ENCODE assay signal across 26 cellular contexts in the genomic region with DNA sequence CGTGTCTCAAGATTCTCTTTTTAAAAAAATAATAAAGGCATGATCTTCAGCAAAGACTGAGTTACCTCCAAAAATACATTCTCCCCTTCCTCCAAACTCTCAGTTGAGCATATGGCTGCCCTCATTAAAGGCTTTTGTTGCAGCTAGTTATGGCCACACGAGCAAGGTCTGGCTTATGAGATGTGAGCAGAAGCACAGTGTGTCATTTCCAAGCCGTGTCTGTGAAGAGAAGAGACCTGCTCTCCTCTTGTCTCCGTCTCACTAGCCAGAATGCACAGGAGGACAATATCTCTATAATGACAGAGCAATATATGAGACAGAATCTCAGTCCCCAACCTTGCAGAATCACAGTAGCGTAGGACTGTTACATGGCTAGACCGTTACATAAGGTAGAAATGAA.
"Had no signal": no experiment of that assay in that cellular context is flagged by ENCODE, and none has a peak within 500 bp of the region (broad histone marks: within the 10 kb centered on the region; RNA-seq: fewer than 3 reads in every experiment).

No MANE protein-coding gene starts in this region.

- ATAC-seq: activated CD8-positive, alpha-beta memory T cell treated with anti-CD3 and anti-CD28 coated beads, Interleukin-2, amount 10 ng/mL, durations not matched to agents 7 days and 5 days; activated CD8-positive, alpha-beta T cell treated with anti-CD3 and anti-CD28 coated beads, Interleukin-2, amount 10 ng/mL, durations not matched to agents 7 days and 5 days; activated naive CD4-positive, alpha-beta T cell treated with anti-CD3 and anti-CD28 coated beads, Interleukin-2, amount 50 U/mL, for 72 hours; activated T-cell treated with anti-CD3 and anti-CD28 coated beads, Interleukin-2, amount 50 U/mL, for 72 hours; body of pancreas; heart right ventricle; naive thymus-derived CD8-positive, alpha-beta T cell; psoas muscle; stimulated activated naive B cell treated with anti-CD40 and anti-IgM and Interleukin-4, amounts not matched to agents 10 μg/mL and 1 μg/mL and 100 μg/mL, for 72 hours had no signal

- H3K27me3 Mint-ChIP-seq: activated B cell treated with CpG ODN at 0.5 μM for 24 hours; activated CD8-positive, alpha-beta memory T cell treated with anti-CD3 and anti-CD28 coated beads, Interleukin-2, amount 10 ng/mL, durations not matched to agents 7 days and 5 days; stimulated activated naive B cell treated with anti-CD40 and anti-IgM and Interleukin-4, amounts not matched to agents 10 μg/mL and 1 μg/mL and 100 μg/mL, for 72 hours had no signal

- H3K27me3 ChIP-seq: body of pancreas, colonic mucosa, heart right ventricle, suprapubic skin, transverse colon had no signal

- H3K4me1 Mint-ChIP-seq: activated B cell treated with CpG ODN at 0.5 μM for 24 hours; activated CD8-positive, alpha-beta memory T cell treated with anti-CD3 and anti-CD28 coated beads, Interleukin-2, amount 10 ng/mL, durations not matched to agents 7 days and 5 days; memory B cell; naive thymus-derived CD8-positive, alpha-beta T cell; stimulated activated naive B cell treated with anti-CD40 and anti-IgM and Interleukin-4, amounts not matched to agents 10 μg/mL and 1 μg/mL and 100 μg/mL, for 72 hours had no signal

- H3K27ac ChIP-seq: body of pancreas, colonic mucosa, parathyroid adenoma, psoas muscle, suprapubic skin, transverse colon had no signal

- H3K4me1 ChIP-seq: parathyroid adenoma had no signal

- H2AFZ ChIP-seq: parathyroid adenoma had no signal

- H3K4me3 ChIP-seq: body of pancreas, colonic mucosa, heart right ventricle, psoas muscle, suprapubic skin, transverse colon had no signal

- H3K36me3 ChIP-seq: colonic mucosa, heart right ventricle, suprapubic skin, transverse colon had no signal

- H3K36me3 Mint-ChIP-seq: activated CD8-positive, alpha-beta memory T cell treated with anti-CD3 and anti-CD28 coated beads, Interleukin-2, amount 10 ng/mL, durations not matched to agents 7 days and 5 days; memory B cell; naive thymus-derived CD8-positive, alpha-beta T cell; stimulated activated naive B cell treated with anti-CD40 and anti-IgM and Interleukin-4, amounts not matched to agents 10 μg/mL and 1 μg/mL and 100 μg/mL, for 72 hours had no signal

- H3K9me3 Mint-ChIP-seq: activated B cell treated with CpG ODN at 0.5 μM for 24 hours, neural crest cell had no signal

- H3K27ac Mint-ChIP-seq: activated B cell treated with CpG ODN at 0.5 μM for 24 hours; activated CD8-positive, alpha-beta memory T cell treated with anti-CD3 and anti-CD28 coated beads, Interleukin-2, amount 10 ng/mL, durations not matched to agents 7 days and 5 days; activated CD8-positive, alpha-beta T cell treated with anti-CD3 and anti-CD28 coated beads, Interleukin-2, amount 10 ng/mL, durations not matched to agents 7 days and 5 days; activated naive CD4-positive, alpha-beta T cell treated with anti-CD3 and anti-CD28 coated beads, Interleukin-2, amount 50 U/mL, for 72 hours; activated T-cell treated with anti-CD3 and anti-CD28 coated beads, Interleukin-2, amount 50 U/mL, for 72 hours; memory B cell; naive thymus-derived CD8-positive, alpha-beta T cell; stimulated activated naive B cell treated with anti-CD40 and anti-IgM and Interleukin-4, amounts not matched to agents 10 μg/mL and 1 μg/mL and 100 μg/mL, for 72 hours had no signal

- H3K9me3 ChIP-seq: body of pancreas, colonic mucosa, heart right ventricle, psoas muscle, suprapubic skin, transverse colon had no signal

- H3K9ac ChIP-seq: parathyroid adenoma had no signal

- DNase-seq: activated B cell treated with CpG ODN at 0.5 μM for 24 hours; activated CD4-positive, alpha-beta T cell treated with anti-CD3 and anti-CD28 coated beads, Interleukin-2, amount 50 U/mL, for 1 hour; activated CD8-positive, alpha-beta memory T cell treated with anti-CD3 and anti-CD28 coated beads, Interleukin-2, amount 10 ng/mL, durations not matched to agents 7 days and 5 days; activated CD8-positive, alpha-beta T cell treated with anti-CD3 and anti-CD28 coated beads, Interleukin-2, amount 10 ng/mL, durations not matched to agents 7 days and 5 days; activated naive CD4-positive, alpha-beta T cell; activated T-cell treated with anti-CD3 and anti-CD28 coated beads, Interleukin-2, amount 50 U/mL, for 72 hours; anterior cingulate cortex; body of pancreas; cerebellar nuclear complex; colonic mucosa; effector memory CD4-positive, alpha-beta T cell; erythroblast; heart right ventricle; naive thymus-derived CD8-positive, alpha-beta T cell; occipital lobe; psoas muscle; stimulated activated CD4-positive, alpha-beta T cell treated with anti-CD3 and anti-CD28 coated beads, Interleukin-15, amount 100 ng/mL, for 24 hours; stimulated activated CD4-positive, alpha-beta T cell treated with anti-CD3 and anti-CD28 coated beads, Interleukin-2, amount 100 ng/mL, for 24 hours; stimulated activated naive B cell treated with anti-CD40 and anti-IgM and Interleukin-4, amounts not matched to agents 10 μg/mL and 1 μg/mL and 100 μg/mL, for 72 hours; T-helper 2 cell; transverse colon had no signal

- H3K4me3 Mint-ChIP-seq: activated B cell treated with CpG ODN at 0.5 μM for 24 hours; activated CD8-positive, alpha-beta memory T cell treated with anti-CD3 and anti-CD28 coated beads, Interleukin-2, amount 10 ng/mL, durations not matched to agents 7 days and 5 days; activated CD8-positive, alpha-beta T cell treated with anti-CD3 and anti-CD28 coated beads, Interleukin-2, amount 10 ng/mL, durations not matched to agents 7 days and 5 days; activated T-cell treated with anti-CD3 and anti-CD28 coated beads, Interleukin-2, amount 50 U/mL, for 72 hours; memory B cell; naive thymus-derived CD8-positive, alpha-beta T cell; neural crest cell; stimulated activated naive B cell treated with anti-CD40 and anti-IgM and Interleukin-4, amounts not matched to agents 10 μg/mL and 1 μg/mL and 100 μg/mL, for 72 hours had no signal
